ENCODE assay signal across 8 cellular contexts in the genomic region with DNA sequence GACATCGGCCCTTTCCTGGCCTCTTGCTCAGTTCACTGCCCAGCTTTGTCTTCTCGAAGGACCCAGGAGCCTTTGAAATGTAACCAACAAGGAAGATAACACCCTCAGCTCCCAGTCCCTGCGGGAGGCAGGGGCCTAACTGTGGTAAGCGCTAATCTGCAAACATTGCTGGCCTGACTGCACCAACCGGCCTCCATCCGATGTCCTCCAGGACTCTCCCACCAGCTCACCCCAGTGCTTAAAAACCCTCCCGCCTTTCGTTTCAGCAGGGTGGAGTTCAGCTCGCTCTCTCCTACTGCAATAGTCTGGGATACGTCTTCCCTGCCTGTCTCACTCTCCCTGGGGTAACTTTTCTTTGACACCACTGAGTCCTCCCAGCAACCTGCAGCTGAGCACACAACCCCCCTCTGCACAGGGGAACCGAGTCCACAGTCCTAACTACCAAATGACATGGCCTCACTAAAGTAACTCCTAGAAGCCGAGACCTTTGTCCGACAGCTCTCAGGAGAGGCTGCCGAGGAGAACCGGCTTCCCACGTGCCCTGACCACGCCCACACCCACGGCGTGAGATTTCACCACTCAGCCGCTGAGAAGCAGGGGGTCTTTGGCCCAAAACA.
DNase-seq lines count a peak whose midpoint lies in the region; ATAC-seq and TF ChIP-seq lines count a peak whose summit lies in the region.

No MANE protein-coding gene starts in this region.

- no peak overlapping the region for H3K4me3 ChIP-seq in LNCaP clone FGC (ENCODE audit: low read depth, low read length)
- H3K4me3 ChIP-seq in dorsolateral prefrontal cortex, result peak overlapping the region in 9 of 59 donors; percentile 3 to 33 (median 14)

- no peaks in the 10 kb centered on the region for H3K9me3 Mint-ChIP-seq in nephron progenitor cell

- TF ChIP-seq CTCF in C4-2B (conservative IDR thresholded peaks at IDR 0.05) (no peak), LNCaP clone FGC (IDR thresholded peaks at IDR 0.05; ENCODE audit: control insufficient read depth, extremely low read depth, insufficient read depth) (no peak), dorsolateral prefrontal cortex (IDR thresholded peaks at IDR 0.05 in 54 of 56, conservative IDR thresholded peaks at IDR 0.05 in 2 of 56; ENCODE audit: low read depth in 1 of 56, partially characterized antibody in 56 of 56) (no peak), nephron progenitor cell (IDR thresholded peaks at IDR 0.05) (no peak)

- peak overlapping the region; percentile 61 for H3K4me3 Mint-ChIP-seq in nephron progenitor cell

- H3K36me3 Mint-ChIP-seq in nephron progenitor cell (ENCODE audit: low read depth), result no peaks in the 10 kb centered on the region

- H3K27ac Mint-ChIP-seq in nephron progenitor cell, result peak overlapping the region; percentile 41

- intact Hi-C loops in dorsolateral prefrontal cortex (cut with DNase I), result loop anchor here (5.0 kb wide), 2 partner anchors 179 to 234 kb away; a partner anchor contains a TSS

- H3K27ac ChIP-seq in C4-2B, result peak overlapping the region; percentile 40
- H3K27ac ChIP-seq in dorsolateral prefrontal cortex, result peak overlapping the region in 56 of 59 donors; percentile 0 to 100 (median 95)

- H3K27me3 Mint-ChIP-seq in nephron progenitor cell (ENCODE audit: low read depth, poor library complexity), result peaks cover 14% of the 10 kb centered on the region

- peak; percentile 3 for DNase-seq in LNCaP clone FGC (ENCODE audit: low read depth)
- DNase-seq in dorsolateral prefrontal cortex, result no peak
- DNase-seq in nephron progenitor cell, result no peak
- no peak for DNase-seq in activated gamma-delta T cell (lab: John Stamatoyannopoulos, UW)
- DNase-seq in Ammon's horn (ENCODE audit: low spot score), result no peak

- H3K27me3 ChIP-seq in dorsolateral prefrontal cortex, result no peaks in the 10 kb centered on the region

- no peak for ATAC-seq in HG02571 (IDR thresholded peaks at IDR 0.05; ENCODE audit: unreplicated experiment)
- ATAC-seq in HG03520 (IDR thresholded peaks at IDR 0.05; ENCODE audit: unreplicated experiment), result no peak

- peaks cover 55% of the 10 kb centered on the region for H3K4me1 Mint-ChIP-seq in nephron progenitor cell
